ENCODE assay signal across 8 cellular contexts in genomic region chr5:151063136-151063544, GRCh38. TPM values are rescaled to one million over a fixed set of nuclear protein-coding genes. Genes with fewer than 3 reads are reported as not detected.
A peak's percentile ranks its signal among the peaks of the same experiment; 100 is the strongest.
DNase-seq lines count a peak whose midpoint lies in the region; ATAC-seq and TF ChIP-seq lines count a peak whose summit lies in the region.

No MANE protein-coding gene starts in this region.

- intact Hi-C loops in colonic mucosa (cut with DNase I) = no loop called here

- TF ChIP-seq CTCF in colonic mucosa (IDR thresholded peaks at IDR 0.05) = no peak
- TF ChIP-seq CTCF in neural crest cell (conservative IDR thresholded peaks at IDR 0.05) = no peak

- peak overlapping the region in 4 of 10 experiments; percentile 21 to 50 (median 32); a peak in 5 of 20 replicates for H3K4me3 ChIP-seq in BLaER1 treated with 17β-estradiol and CSF1 and Interleukin-3, amounts not matched to agents 10 nM and 100 nM
- H3K4me3 ChIP-seq in colonic mucosa = no peak overlapping the region

- no peak for ATAC-seq in HG03378 (IDR thresholded peaks at IDR 0.05; ENCODE audit: unreplicated experiment)

- DNase-seq in NOMO-1 (lab: John Stamatoyannopoulos, UW; ENCODE audit: unreplicated experiment in 2 of 2) = peak; percentile 58 to 62
- DNase-seq in colonic mucosa = no peak
- no peak for DNase-seq in neural crest cell (ENCODE audit: low read depth, low spot score)
- no peak for DNase-seq in NCI-H2196 treated with DMSO at 0.1 percent for 48 hours (lab: John Stamatoyannopoulos, UW; ENCODE audit: unreplicated experiment)
- no peak for DNase-seq in LoVo (ENCODE audit: low spot score)
- no peak for DNase-seq in NCI-H2196 (lab: John Stamatoyannopoulos, UW; ENCODE audit: unreplicated experiment)

- H3K27ac ChIP-seq in BLaER1 treated with 17β-estradiol and CSF1 and Interleukin-3, amounts not matched to agents 10 nM and 100 nM = peak overlapping the region; percentile 62 to 92 (median 85)
- H3K27ac ChIP-seq in colonic mucosa = peak overlapping the region; percentile 39

- no peaks in the 10 kb centered on the region for H3K27me3 Mint-ChIP-seq in neural crest cell (ENCODE audit: low read depth)

- H3K36me3 ChIP-seq in BLaER1 treated with 17β-estradiol and CSF1 and Interleukin-3, amounts not matched to agents 10 nM and 100 nM = peaks cover 55 to 88% (median 74%) of the 10 kb centered on the region in 11 experiments
- H3K36me3 ChIP-seq in colonic mucosa = peaks cover 26% of the 10 kb centered on the region

- peaks cover 73 to 100% (median 100%) of the 10 kb centered on the region in 10 experiments for H3K4me1 ChIP-seq in BLaER1 treated with 17β-estradiol and CSF1 and Interleukin-3, amounts not matched to agents 10 nM and 100 nM
- H3K4me1 ChIP-seq in colonic mucosa = peaks cover 15% of the 10 kb centered on the region

- H3K9me3 Mint-ChIP-seq in neural crest cell = no peaks in the 10 kb centered on the region

- peaks cover 23% of the 10 kb centered on the region for H3K4me1 Mint-ChIP-seq in neural crest cell

- no peaks in the 10 kb centered on the region for H3K9me3 ChIP-seq in BLaER1 treated with 17β-estradiol and CSF1 and Interleukin-3, amounts not matched to agents 10 nM and 100 nM (replicated peaks in 1 of 11)
- no peaks in the 10 kb centered on the region for H3K9me3 ChIP-seq in colonic mucosa

- H3K4me3 Mint-ChIP-seq in neural crest cell = no peak overlapping the region

- H4K20me1 ChIP-seq in BLaER1 treated with 17β-estradiol and CSF1 and Interleukin-3, amounts not matched to agents 10 nM and 100 nM = peaks cover 19 to 70% (median 43%) of the 10 kb centered on the region in 11 experiments; a peak in 19 of 22 replicates

- H3K36me3 Mint-ChIP-seq in neural crest cell (ENCODE audit: low read depth) = no peaks in the 10 kb centered on the region

- peak overlapping the region; percentile 96 for H3K27ac Mint-ChIP-seq in neural crest cell (ENCODE audit: unreplicated experiment)

- peak overlapping the region; percentile 30 to 75 (median 65); a peak in 20 of 22 replicates for H3K9ac ChIP-seq in BLaER1 treated with 17β-estradiol and CSF1 and Interleukin-3, amounts not matched to agents 10 nM and 100 nM
- no peak overlapping the region for H3K9ac ChIP-seq in colonic mucosa (ENCODE audit: low read depth in 2 of 2, low read length in 2 of 2)

- H3K27me3 ChIP-seq in BLaER1 treated with 17β-estradiol and CSF1 and Interleukin-3, amounts not matched to agents 10 nM and 100 nM = no peaks in the 10 kb centered on the region
- H3K27me3 ChIP-seq in colonic mucosa = no peaks in the 10 kb centered on the region

- H3K4me2 ChIP-seq in BLaER1 treated with 17β-estradiol and CSF1 and Interleukin-3, amounts not matched to agents 10 nM and 100 nM = peak overlapping the region; percentile 43 to 97 (median 88)

RNA-seq across cellular contexts. Expression of gene TNIP1, which starts 17.7 kb away (rescaled TPM):
- total RNA-seq in colonic mucosa = 100 to 1,000 TPM; 153 to 220 TPM
- 34.6 and 37.1 TPM in 2 replicates for total RNA-seq in neural crest cell

RNA-seq across cellular contexts. Expression of gene GPX3, which starts 42.7 kb away (rescaled TPM):
- total RNA-seq in colonic mucosa (10 to 100 TPM; 30.2 to 60.5 TPM), neural crest cell (4.6 and 4.8 TPM in 2 replicates)

Comparison
In these comparisons a context has a peak if more than half of its experiments do, and no peak if none do; other contexts are left out.
1. H3K9ac ChIP-seq: peak in BLaER1 treated with 17β-estradiol and CSF1 and Interleukin-3, amounts not matched to agents 10 nM and 100 nM (11 of 11); none in colonic mucosa (0 of 2).
2. DNase-seq: peak in NOMO-1 (2 of 2); none in colonic mucosa (single experiment), neural crest cell (single experiment), NCI-H2196 treated with DMSO at 0.1 percent for 48 hours (single experiment), LoVo (single experiment) and NCI-H2196 (single experiment).